ENCODE assay signal across 9 cellular contexts in genomic region chr7:39453743-39454355, GRCh38.
DNase-seq lines count a peak whose midpoint lies in the region; ATAC-seq and TF ChIP-seq lines count a peak whose summit lies in the region.
"Had no signal": no experiment of that assay in that cellular context is flagged by ENCODE, and none has a peak within 500 bp of the region (broad histone marks: within the 10 kb centered on the region; RNA-seq: fewer than 3 reads in every experiment).

No MANE protein-coding gene starts in this region.

- H3K4me3 ChIP-seq in sigmoid colon, result no peak overlapping the region
- H3K4me3 ChIP-seq: SJSA1 had no signal

- peak; percentile 93 for TF ChIP-seq CTCF in AG09319 (IDR thresholded peaks at IDR 0.05; ENCODE audit: low read depth, low read length)
- peak; percentile 88 for TF ChIP-seq CTCF in GM12874 (IDR thresholded peaks at IDR 0.05; ENCODE audit: insufficient read depth, low read depth, low read length)
- TF ChIP-seq CTCF in sigmoid colon (IDR thresholded peaks at IDR 0.05), result peak in 3 of 4 experiments; percentile 8 to 19 (median 17)

- no peak for TF ChIP-seq POLR2A in sigmoid colon (IDR thresholded peaks at IDR 0.05)

- H3K27ac ChIP-seq in sigmoid colon, result no peak overlapping the region
- H3K27ac ChIP-seq: SJSA1 had no signal

- intact Hi-C loops in sigmoid colon (cut with DNase I), result no loop called here

- no peaks in the 10 kb centered on the region for H3K36me3 ChIP-seq in sigmoid colon
- H3K36me3 ChIP-seq: SJSA1 had no signal

- peak; percentile 29 for DNase-seq in AG09319 (ENCODE audit: extremely low read depth, low read depth)
- DNase-seq in NCI-H1694 (lab: John Stamatoyannopoulos, UW), result peak; percentile 41
- peak; percentile 17 to 19 for DNase-seq in activated CD4-positive, alpha-beta T cell treated with anti-CD3 and anti-CD28 coated beads, Interleukin-2, amount 50 U/mL, for 4 hours
- peak; percentile 40 for DNase-seq in fibroblast of gingiva (ENCODE audit: low read depth)
- no peak for DNase-seq in sigmoid colon

- 31 to 41% methylated on average over 5 of the region's 5 CpGs for WGBS in sigmoid colon, 2 donors

- no peaks in the 10 kb centered on the region for H3K9me3 ChIP-seq in sigmoid colon
- H3K9me3 ChIP-seq: SJSA1 had no signal

- H3K27me3 ChIP-seq in sigmoid colon, result peaks cover 0 to 7% (median 0%) of the 10 kb centered on the region in 3 donors
- H3K27me3 ChIP-seq: SJSA1 had no signal

- H3K4me1 ChIP-seq in sigmoid colon, result no peaks in the 10 kb centered on the region
- H3K4me1 ChIP-seq: SJSA1 had no signal

- TF ChIP-seq EP300 in sigmoid colon (IDR thresholded peaks at IDR 0.05), result no peak

- peak; percentile 83 for ATAC-seq in HG02678 (IDR thresholded peaks at IDR 0.05; ENCODE audit: unreplicated experiment)
- ATAC-seq in HG03460 (IDR thresholded peaks at IDR 0.05; ENCODE audit: unreplicated experiment), result no peak

Comparison
In these comparisons a context has a peak if more than half of its experiments do, and no peak if none do; other contexts are left out.
1. CTCF ChIP-seq: peak in every context shown above with its lines; median percentile 93 in AG09319; 88 in GM12874; 17 in sigmoid colon.